Comparison of ENCODE assay signal across 8 cellular contexts in the genomic region with DNA sequence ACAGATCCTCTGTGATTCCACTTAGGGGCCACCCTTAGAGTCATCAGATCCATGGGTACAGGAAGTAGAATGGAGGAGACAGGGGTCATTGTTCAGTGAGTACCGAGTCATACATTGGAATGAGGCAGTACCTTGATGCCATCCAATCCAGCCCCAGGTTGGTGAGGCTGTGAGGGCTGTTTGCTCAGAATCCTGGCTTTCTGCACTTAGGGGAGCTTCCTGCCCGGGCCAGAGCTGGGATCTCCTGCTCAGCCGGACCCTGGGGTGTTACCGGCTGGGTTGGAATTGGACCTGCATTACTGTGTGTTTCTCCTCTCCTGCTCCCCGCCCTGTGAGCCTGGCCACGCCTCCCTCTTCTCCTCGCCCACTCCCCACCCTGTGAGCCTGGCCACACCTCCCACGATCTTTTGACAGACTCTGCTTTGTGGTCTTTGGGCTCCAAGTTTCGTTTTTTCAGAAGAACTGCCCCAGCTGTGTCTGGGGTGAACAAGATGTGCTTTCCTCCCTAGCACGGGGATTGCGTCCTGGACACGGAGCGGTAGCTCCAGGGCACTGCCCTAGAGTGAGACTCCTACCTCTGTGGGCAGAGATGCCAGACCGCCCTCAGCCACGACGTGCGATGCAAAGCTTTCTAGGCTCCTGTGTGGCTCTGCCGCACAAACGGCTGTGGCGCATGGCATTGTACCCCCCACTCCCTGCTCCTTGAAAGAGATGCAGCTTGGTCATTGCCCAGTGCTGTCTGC. TPM values are rescaled to one million over a fixed set of nuclear protein-coding genes. Genes with fewer than 3 reads are reported as not detected.
DNase-seq lines count a peak whose midpoint lies in the region; ATAC-seq, FAIRE-seq and TF ChIP-seq lines count a peak whose summit lies in the region.
"Had no signal": no experiment of that assay in that cellular context is flagged by ENCODE, and none has a peak within 500 bp of the region (broad histone marks: within the 10 kb centered on the region; RNA-seq: fewer than 3 reads in every experiment).

No MANE protein-coding gene starts in this region.

- CTCF ChIA-PET in activated CD8-positive, alpha-beta T cell treated with anti-CD3 and anti-CD28 coated beads for 36 hours (lab: Charles Lee): interaction anchor here (0.7 to 2.5 kb wide), 6 partner anchors 42 to 134 kb away, joined by 3 to 14 read pairs (median 4); partner anchors contain the start of genes AJM1, FBXW5 and PAXX

- no peaks in the 10 kb centered on the region for H3K9me3 Mint-ChIP-seq in activated CD8-positive, alpha-beta T cell treated with anti-CD3 and anti-CD28 coated beads for 36 hours

- peak overlapping the region; percentile 47 for H3K4me3 Mint-ChIP-seq in activated CD8-positive, alpha-beta T cell treated with anti-CD3 and anti-CD28 coated beads for 36 hours

- no peak for TF ChIP-seq CTCF in activated CD8-positive, alpha-beta T cell treated with anti-CD3 and anti-CD28 coated beads for 36 hours (IDR thresholded peaks at IDR 0.05)

- no peaks in the 10 kb centered on the region for H3K27me3 Mint-ChIP-seq in activated CD8-positive, alpha-beta T cell treated with anti-CD3 and anti-CD28 coated beads for 36 hours

- FAIRE-seq in GM19239 (lab: Jason Lieb, UNC): peak; percentile 93

- peak overlapping the region; percentile 96 for H3K27ac Mint-ChIP-seq in activated CD8-positive, alpha-beta T cell treated with anti-CD3 and anti-CD28 coated beads for 36 hours

- peaks cover 45% of the 10 kb centered on the region for H3K4me1 Mint-ChIP-seq in activated CD8-positive, alpha-beta T cell treated with anti-CD3 and anti-CD28 coated beads for 36 hours (ENCODE audit: low read depth)

- peak overlapping the region; percentile 99 for H3K27ac ChIP-seq in epithelial cell of prostate

- peak; percentile 46 for ATAC-seq in HG03521 (IDR thresholded peaks at IDR 0.05; ENCODE audit: unreplicated experiment)
- ATAC-seq in activated CD8-positive, alpha-beta T cell treated with anti-CD3 and anti-CD28 coated beads for 36 hours: peak; percentile 75
- no peak for ATAC-seq in HG02884 (IDR thresholded peaks at IDR 0.05; ENCODE audit: unreplicated experiment)

- intact Hi-C loops in activated CD8-positive, alpha-beta T cell treated with anti-CD3 and anti-CD28 coated beads for 36 hours (cut with micrococcal nuclease): loop anchor here (5.0 kb wide), 1 partner anchor 54 kb away; the partner anchor contains the start of gene PHPT1

- DNase-seq in GM19239 (ENCODE audit: insufficient read length, low spot score): peak; percentile 82
- peak; percentile 84 for DNase-seq in activated CD8-positive, alpha-beta T cell treated with anti-CD3 and anti-CD28 coated beads for 36 hours
- DNase-seq in epithelial cell of prostate (ENCODE audit: low read depth, low spot score): peak; percentile 78
- peak; percentile 88 for DNase-seq in renal cortical epithelial cell (ENCODE audit: low read depth)
- DNase-seq in NCI-H510A treated with DMSO at 0.1 percent for 48 hours (lab: John Stamatoyannopoulos, UW): no peak

- peaks cover 54% of the 10 kb centered on the region for H3K36me3 Mint-ChIP-seq in activated CD8-positive, alpha-beta T cell treated with anti-CD3 and anti-CD28 coated beads for 36 hours (ENCODE audit: low read depth)

- POLR2A ChIA-PET in activated CD8-positive, alpha-beta T cell treated with anti-CD3 and anti-CD28 coated beads for 36 hours (lab: Charles Lee): interaction anchor here (0.6 to 5.1 kb wide), 11 partner anchors 9 to 96 kb away, joined by 3 to 49 read pairs (median 5); partner anchors contain the start of genes RABL6 and TRAF2

RNA-seq across cellular contexts. Expression of gene TRAF2, which starts 15.4 kb away (rescaled TPM):
- total RNA-seq in activated CD8-positive, alpha-beta T cell treated with anti-CD3 and anti-CD28 coated beads for 36 hours: 10 to 100 TPM; 34.8 to 40.5 TPM
- total RNA-seq in renal cortical epithelial cell: 16.3 and 21.9 TPM in 2 replicates

RNA-seq across cellular contexts. Expression of gene EDF1, which starts 35.6 kb away (rescaled TPM):
- total RNA-seq in activated CD8-positive, alpha-beta T cell treated with anti-CD3 and anti-CD28 coated beads for 36 hours: 100 to 1,000 TPM; 254 to 270 TPM
- 372 and 398 TPM in 2 replicates for total RNA-seq in renal cortical epithelial cell

RNA-seq across cellular contexts. Expression of gene FBXW5, which starts 42.9 kb away (rescaled TPM):
- total RNA-seq in activated CD8-positive, alpha-beta T cell treated with anti-CD3 and anti-CD28 coated beads for 36 hours: 10 to 100 TPM; 53.4 to 54.0 TPM
- total RNA-seq in renal cortical epithelial cell: 195 and 249 TPM in 2 replicates

RNA-seq across cellular contexts. Expression of gene C8G, which starts 43.4 kb away (rescaled TPM):
- under 1 TPM in 1 of 2 experiments, not detected in 1; 0.83 TPM for total RNA-seq in activated CD8-positive, alpha-beta T cell treated with anti-CD3 and anti-CD28 coated beads for 36 hours
- 0.10 and 1.7 TPM in 2 replicates for total RNA-seq in renal cortical epithelial cell
- total RNA-seq: glomerular endothelial cell had no signal

RNA-seq across cellular contexts. Expression of gene MAMDC4, which starts 49.5 kb away (rescaled TPM):
- total RNA-seq in activated CD8-positive, alpha-beta T cell treated with anti-CD3 and anti-CD28 coated beads for 36 hours: 10 to 100 TPM; 18.5 to 19.1 TPM
- total RNA-seq in renal cortical epithelial cell: 0.87 and 6.8 TPM in 2 replicates
